In the genomic region with DNA sequence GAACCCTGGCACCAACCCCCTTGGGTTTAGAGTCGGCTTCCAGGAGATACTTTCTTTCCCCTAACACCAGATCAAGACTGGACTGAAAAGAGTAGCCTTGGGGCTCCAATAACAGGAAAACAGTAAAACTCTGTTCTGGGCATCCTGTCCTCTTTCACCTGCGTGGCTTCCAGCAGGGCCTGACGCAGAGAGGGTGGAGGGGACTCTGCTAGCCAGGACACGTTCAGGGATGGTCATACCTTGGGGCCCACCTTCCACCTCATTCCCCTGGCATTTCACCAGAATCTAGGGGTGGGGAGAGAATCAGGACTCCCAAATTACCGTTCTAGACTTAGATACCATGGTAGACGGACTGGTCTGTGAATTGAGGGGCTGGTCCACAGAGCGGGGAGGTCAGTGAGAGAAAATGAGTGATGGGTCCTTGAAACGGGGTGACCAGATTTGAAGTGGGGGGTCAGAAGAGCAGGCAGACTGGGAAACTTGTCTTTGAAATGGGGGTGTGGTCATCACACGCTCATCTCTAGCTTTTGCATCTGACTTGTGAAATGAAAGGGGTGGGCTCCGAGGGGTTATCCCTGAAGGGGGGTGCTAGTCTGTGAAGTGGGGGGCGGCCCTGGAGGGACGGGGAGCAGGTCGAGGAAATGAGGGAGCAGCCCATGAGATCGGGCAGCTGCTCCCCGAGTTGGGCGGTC, we compare ENCODE assay signal across 8 cellular contexts. TPM values are rescaled to one million over a fixed set of nuclear protein-coding genes. Genes with fewer than 3 reads are reported as not detected.
DNase-seq lines count a peak whose midpoint lies in the region; ATAC-seq and TF ChIP-seq lines count a peak whose summit lies in the region.

No MANE protein-coding gene starts in this region.

- intact Hi-C loops in CD14-positive monocyte (cut with micrococcal nuclease), result loop anchor here (2.0 kb wide), 1 partner anchor 36 kb away; no protein-coding TSS in a partner anchor

- no peak for TF ChIP-seq CTCF in CD14-positive monocyte (IDR thresholded peaks at IDR 0.05)
- TF ChIP-seq CTCF in Peyer's patch (IDR thresholded peaks at IDR 0.05), result no peak
- TF ChIP-seq CTCF in epithelial cell of proximal tubule (conservative IDR thresholded peaks at IDR 0.05; ENCODE audit: low read depth, low read length), result no peak
- no peak for TF ChIP-seq CTCF in neutrophil (IDR thresholded peaks at IDR 0.05)
- TF ChIP-seq CTCF in GM10248 (IDR thresholded peaks at IDR 0.05; ENCODE audit: control extremely low read depth, extremely low read depth, low read depth, missing control alignments), result no peak

- H3K27me3 ChIP-seq in Peyer's patch (no peaks in the 10 kb centered on the region), neutrophil (no peaks in the 10 kb centered on the region)

- POLR2A ChIA-PET in GM10248 (lab: Yijun Ruan, JAX), result interaction anchor here (1.4 to 3.0 kb wide), 3 partner anchors 26 to 63 kb away, joined by 4 to 29 read pairs (median 21); partner anchors contain the start of genes RNU4-1, RNU4-2 and RPLP0

- H3K4me3 ChIP-seq in Peyer's patch (peak overlapping the region; percentile 98 to 100 (median 98)), epithelial cell of proximal tubule (ENCODE audit: low read depth, low read length) (peak overlapping the region; percentile 82), neutrophil (ENCODE audit: low read depth in 1 of 2, low read length in 1 of 2) (peak overlapping the region; percentile 86 to 93)

- H3K4me1 Mint-ChIP-seq in CD14-positive monocyte, result peaks cover 62% of the 10 kb centered on the region

- no peaks in the 10 kb centered on the region for H3K9me3 Mint-ChIP-seq in CD14-positive monocyte

- no peak for ATAC-seq in GM19328 (IDR thresholded peaks at IDR 0.05; ENCODE audit: unreplicated experiment)

- DNase-seq in CD14-positive monocyte (ENCODE audit: low spot score) (no peak), Peyer's patch (no peak), epithelial cell of proximal tubule (ENCODE audit: low read depth) (no peak), GM10248 (ENCODE audit: extremely low spot score) (no peak), NCI-H345 (lab: John Stamatoyannopoulos, UW) (no peak), occipital lobe (lab: John Stamatoyannopoulos, UW) (no peak)

- H3K27me3 Mint-ChIP-seq in CD14-positive monocyte (ENCODE audit: low read depth in 3 of 3), result peaks cover 0 to 5% (median 2%) of the 10 kb centered on the region in 3 donors

- peak overlapping the region; percentile 83 to 96 (median 89) for H3K27ac Mint-ChIP-seq in CD14-positive monocyte

- H3K36me3 ChIP-seq in Peyer's patch (no peaks in the 10 kb centered on the region), neutrophil (peaks cover 25% of the 10 kb centered on the region)

- peaks cover 0 to 60% (median 3%) of the 10 kb centered on the region in 4 donors for H3K4me1 ChIP-seq in Peyer's patch
- H3K4me1 ChIP-seq in neutrophil (ENCODE audit: control insufficient read depth in 1 of 2, insufficient read depth in 1 of 2, low read depth in 1 of 2, low read length in 1 of 2), result peaks cover 56 to 58% of the 10 kb centered on the region in 2 experiments

- CTCF ChIA-PET in GM10248 (lab: Yijun Ruan, JAX), result interaction anchor here (0.8 to 13.4 kb wide), 13 partner anchors 10 to 172 kb away, joined by 3 to 375 read pairs (median 12); partner anchors contain the start of genes RPLP0 and SIRT4

- H3K27ac ChIP-seq in Peyer's patch, result peak overlapping the region; percentile 83 to 96 (median 92)
- H3K27ac ChIP-seq in neutrophil, result peak overlapping the region; percentile 99

- H3K36me3 Mint-ChIP-seq in CD14-positive monocyte, result peaks cover 17 to 27% of the 10 kb centered on the region in 2 donors

- H3K9me3 ChIP-seq in Peyer's patch, result no peaks in the 10 kb centered on the region
- H3K9me3 ChIP-seq in neutrophil, result no peaks in the 10 kb centered on the region

- TF ChIP-seq POLR2A in Peyer's patch (IDR thresholded peaks at IDR 0.05), result no peak

- peak overlapping the region; percentile 94 to 97 for H3K4me3 Mint-ChIP-seq in CD14-positive monocyte

RNA-seq across cellular contexts. Expression of gene PXN, which starts 0.9 kb away (rescaled TPM):
- 10 to 100 TPM; 62.5 to 98.4 TPM for polyA plus RNA-seq in CD14-positive monocyte
- total RNA-seq in Peyer's patch (100 to 1,000 TPM; 138 to 204 (median 177) TPM), epithelial cell of proximal tubule (84.5 and 100 TPM in 2 replicates), occipital lobe (2.8 TPM)

RNA-seq across cellular contexts. Expression of gene RNU4-2, which starts 27.0 kb away (rescaled TPM):
- polyA plus RNA-seq in CD14-positive monocyte, result 10 to 100 TPM in 1 of 2 donors, not detected in 1; 52.3 TPM
- total RNA-seq in Peyer's patch, result under 1 TPM; under 0.01 TPM
- total RNA-seq in epithelial cell of proximal tubule, result under 0.01 TPM in 2 replicates
- under 0.01 TPM for total RNA-seq in occipital lobe

RNA-seq across cellular contexts. Expression of gene RNU4-1, which starts 28.4 kb away (rescaled TPM):
- not detected for polyA plus RNA-seq in CD14-positive monocyte
- total RNA-seq in Peyer's patch (under 1 TPM; under 0.01 TPM), epithelial cell of proximal tubule (under 0.01 TPM in 2 replicates), occipital lobe (under 0.01 TPM)

RNA-seq across cellular contexts. Expression of gene SIRT4, which starts 37.5 kb away (rescaled TPM):
- polyA plus RNA-seq in CD14-positive monocyte, result under 1 TPM; 0.30 to 0.72 TPM
- 1 to 10 TPM; 3.2 to 6.3 (median 4.2) TPM for total RNA-seq in Peyer's patch
- 0.35 and 1.2 TPM in 2 replicates for total RNA-seq in epithelial cell of proximal tubule
- total RNA-seq in occipital lobe, result 4.5 TPM

Comparison
In these comparisons a context has a peak if more than half of its experiments do, and no peak if none do; other contexts are left out.
1. RNA of gene PXN, which starts 0.9 kb away (total RNA-seq): 138 to 204 TPM in Peyer's patch and 84.5 to 100 TPM in epithelial cell of proximal tubule; 2.8 TPM in occipital lobe (single experiment); every median in the first group is over 10 times any median in the second.
2. Peak in every context shown above with its lines, with median percentiles within 50 percentile points of each other: H3K4me3 ChIP-seq.